9 cellular contexts compared by ENCODE assay signal in the genomic region with DNA sequence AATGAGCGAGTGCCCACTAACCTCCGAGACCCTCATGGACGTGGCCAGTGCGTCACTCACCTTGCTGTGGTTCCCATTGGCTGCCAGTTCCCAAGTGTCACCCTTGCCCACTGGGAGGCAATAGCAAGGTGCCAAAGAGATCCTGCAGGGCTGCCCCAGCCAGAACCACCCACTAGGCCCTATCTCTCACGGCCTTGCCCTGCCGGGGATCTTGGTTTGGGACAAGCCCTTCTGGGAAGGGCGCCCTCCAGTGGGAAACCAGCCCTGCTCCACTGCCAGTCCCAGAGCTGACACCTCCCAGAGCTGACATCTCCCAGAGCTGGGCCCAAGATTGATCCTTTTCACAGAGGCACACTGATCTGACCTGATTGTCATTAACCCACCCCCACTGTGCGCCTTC. TPM values are rescaled to one million over a fixed set of nuclear protein-coding genes. Genes with fewer than 3 reads are reported as not detected.
DNase-seq lines count a peak whose midpoint lies in the region; ATAC-seq and TF ChIP-seq lines count a peak whose summit lies in the region.
"Had no signal": no experiment of that assay in that cellular context is flagged by ENCODE, and none has a peak within 500 bp of the region (broad histone marks: within the 10 kb centered on the region; RNA-seq: fewer than 3 reads in every experiment).

No MANE protein-coding gene starts in this region.

- no peak overlapping the region for H3K4me3 ChIP-seq in esophagus muscularis mucosa

- TF ChIP-seq POLR2A in esophagus muscularis mucosa (IDR thresholded peaks at IDR 0.05; ENCODE audit: low read depth): no peak

- H3K27me3 ChIP-seq in esophagus muscularis mucosa: no peaks in the 10 kb centered on the region

- WGBS in esophagus muscularis mucosa: 78% methylated on average over 7 of the region's 8 CpGs

- peaks cover 38 to 59% (median 52%) of the 10 kb centered on the region in 4 donors for H3K4me1 ChIP-seq in esophagus muscularis mucosa

- no peak for TF ChIP-seq EP300 in esophagus muscularis mucosa (IDR thresholded peaks at IDR 0.05)

- H3K9me3 ChIP-seq in esophagus muscularis mucosa: no peaks in the 10 kb centered on the region

- peak; percentile 22 to 48 (median 27) for TF ChIP-seq CTCF in esophagus muscularis mucosa (IDR thresholded peaks at IDR 0.05)

- ATAC-seq in HG03196 (IDR thresholded peaks at IDR 0.05; ENCODE audit: unreplicated experiment): no peak

- intact Hi-C loops in esophagus muscularis mucosa (cut with DNase I): loop anchor here (2.0 to 5.0 kb wide), 3 partner anchors 56 to 183 kb away; no protein-coding TSS in a partner anchor

- DNase-seq in NCI-H446 (lab: John Stamatoyannopoulos, UW) (peak; percentile 20 to 51), NCI-H446 treated with DMSO at 0.1 percent for 48 hours (lab: John Stamatoyannopoulos, UW) (no peak), RPMI7951 (ENCODE audit: low read depth) (peak; percentile 19), esophagus muscularis mucosa (ENCODE audit: extremely low spot score) (no peak), NCI-H526 (lab: John Stamatoyannopoulos, UW) (no peak), NCI-H345 treated with DMSO at 0.1 percent for 48 hours (lab: John Stamatoyannopoulos, UW; ENCODE audit: unreplicated experiment) (no peak)
- peak; percentile 39 for DNase-seq in stimulated activated CD4-positive, alpha-beta T cell treated with anti-CD3 and anti-CD28 coated beads, Interleukin-4, amount 100 ng/mL, for 24 hours
- DNase-seq: activated B cell treated with CpG ODN at 0.5 μM for 24 hours had no signal

- H3K27ac ChIP-seq in esophagus muscularis mucosa (replicated peaks in 1 of 4): peak overlapping the region in 1 of 4 donors; percentile 89

- peaks cover 0 to 3% (median 0%) of the 10 kb centered on the region in 4 donors for H3K36me3 ChIP-seq in esophagus muscularis mucosa

RNA-seq across cellular contexts. Expression of gene SELENON, which starts 2.1 kb away (rescaled TPM):
- total RNA-seq in RPMI7951 (2014; rRNA removed; shearing (Covaris generic)): 41.3 and 43.5 TPM in 2 replicates
- total RNA-seq in esophagus muscularis mucosa: 10 to 100 TPM; 35.3 to 75.1 (median 50.5) TPM

RNA-seq across cellular contexts. Expression of gene MTFR1L, which starts 21.8 kb away (rescaled TPM):
- 54.4 and 56.4 TPM in 2 replicates for total RNA-seq in RPMI7951 (2014; rRNA removed; shearing (Covaris generic))
- total RNA-seq in esophagus muscularis mucosa: 100 to 1,000 TPM in 2 of 4 donors, 10 to 100 TPM in 2; 91.1 to 107 (median 101) TPM

Comparison
In these comparisons a context has a peak if more than half of its experiments do, and no peak if none do; other contexts are left out.
1. DNase-seq: peak in NCI-H446 (2 of 2), RPMI7951 (single experiment) and stimulated activated CD4-positive, alpha-beta T cell treated with anti-CD3 and anti-CD28 coated beads, Interleukin-4, amount 100 ng/mL, for 24 hours (single experiment); none in NCI-H446 treated with DMSO at 0.1 percent for 48 hours (single experiment), esophagus muscularis mucosa (single experiment), NCI-H526 (0 of 2) and NCI-H345 treated with DMSO at 0.1 percent for 48 hours (single experiment).